Comparison of ENCODE assay signal across 1 cellular context in genomic region chr20:34363062-34364012, GRCh38.
TF ChIP-seq lines count a peak whose summit lies in the region.

ITCH (plus strand) TSS chr20:34363273; CDS start chr20:34393812, 30,539 bp downstream.

TF ChIP-seq in HepG2, 621 proteins besides CTCF, POLR2A, EP300 and RAD21 (continued from another document and continues in another):
- TF ChIP-seq TARDBP (CRISPR knock-in tag; IDR thresholded peaks at IDR 0.05), result peak; percentile 33; the same call in 1 of the 2 replicates
- no peak for TF ChIP-seq HMGA1 (CRISPR knock-in tag; conservative IDR thresholded peaks at IDR 0.05)
- TF ChIP-seq TEAD3 (CRISPR knock-in tag; optimal IDR thresholded peaks at IDR 0.05; ENCODE audit: borderline replicate concordance), result peak; percentile 77
- TF ChIP-seq, protein P1, sequence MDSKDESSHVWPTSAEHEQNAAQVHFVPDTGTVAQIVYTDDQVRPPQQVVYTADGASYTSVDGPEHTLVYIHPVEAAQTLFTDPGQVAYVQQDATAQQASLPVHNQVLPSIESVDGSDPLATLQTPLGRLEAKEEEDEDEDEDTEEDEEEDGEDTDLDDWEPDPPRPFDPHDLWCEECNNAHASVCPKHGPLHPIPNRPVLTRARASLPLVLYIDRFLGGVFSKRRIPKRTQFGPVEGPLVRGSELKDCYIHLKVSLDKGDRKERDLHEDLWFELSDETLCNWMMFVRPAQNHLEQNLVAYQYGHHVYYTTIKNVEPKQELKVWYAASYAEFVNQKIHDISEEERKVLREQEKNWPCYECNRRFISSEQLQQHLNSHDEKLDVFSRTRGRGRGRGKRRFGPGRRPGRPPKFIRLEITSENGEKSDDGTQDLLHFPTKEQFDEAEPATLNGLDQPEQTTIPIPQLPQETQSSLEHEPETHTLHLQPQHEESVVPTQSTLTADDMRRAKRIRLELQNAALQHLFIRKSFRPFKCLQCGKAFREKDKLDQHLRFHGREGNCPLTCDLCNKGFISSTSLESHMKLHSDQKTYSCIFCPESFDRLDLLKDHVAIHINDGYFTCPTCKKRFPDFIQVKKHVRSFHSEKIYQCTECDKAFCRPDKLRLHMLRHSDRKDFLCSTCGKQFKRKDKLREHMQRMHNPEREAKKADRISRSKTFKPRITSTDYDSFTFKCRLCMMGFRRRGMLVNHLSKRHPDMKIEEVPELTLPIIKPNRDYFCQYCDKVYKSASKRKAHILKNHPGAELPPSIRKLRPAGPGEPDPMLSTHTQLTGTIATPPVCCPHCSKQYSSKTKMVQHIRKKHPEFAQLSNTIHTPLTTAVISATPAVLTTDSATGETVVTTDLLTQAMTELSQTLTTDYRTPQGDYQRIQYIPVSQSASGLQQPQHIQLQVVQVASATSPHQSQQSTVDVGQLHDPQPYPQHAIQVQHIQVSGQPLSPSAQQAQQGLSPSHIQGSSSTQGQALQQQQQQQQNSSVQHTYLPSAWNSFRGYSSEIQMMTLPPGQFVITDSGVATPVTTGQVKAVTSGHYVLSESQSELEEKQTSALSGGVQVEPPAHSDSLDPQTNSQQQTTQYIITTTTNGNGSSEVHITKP (CRISPR knock-in tag; IDR thresholded peaks at IDR 0.05; ENCODE audit: low read depth), result peak; percentile 62; the same call in 1 of the 2 replicates
- TF ChIP-seq STAG1 (CRISPR knock-in tag; IDR thresholded peaks at IDR 0.05), result peak; percentile 21
- TF ChIP-seq, protein P2, sequence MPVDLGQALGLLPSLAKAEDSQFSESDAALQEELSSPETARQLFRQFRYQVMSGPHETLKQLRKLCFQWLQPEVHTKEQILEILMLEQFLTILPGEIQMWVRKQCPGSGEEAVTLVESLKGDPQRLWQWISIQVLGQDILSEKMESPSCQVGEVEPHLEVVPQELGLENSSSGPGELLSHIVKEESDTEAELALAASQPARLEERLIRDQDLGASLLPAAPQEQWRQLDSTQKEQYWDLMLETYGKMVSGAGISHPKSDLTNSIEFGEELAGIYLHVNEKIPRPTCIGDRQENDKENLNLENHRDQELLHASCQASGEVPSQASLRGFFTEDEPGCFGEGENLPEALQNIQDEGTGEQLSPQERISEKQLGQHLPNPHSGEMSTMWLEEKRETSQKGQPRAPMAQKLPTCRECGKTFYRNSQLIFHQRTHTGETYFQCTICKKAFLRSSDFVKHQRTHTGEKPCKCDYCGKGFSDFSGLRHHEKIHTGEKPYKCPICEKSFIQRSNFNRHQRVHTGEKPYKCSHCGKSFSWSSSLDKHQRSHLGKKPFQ (CRISPR knock-in tag; IDR thresholded peaks at IDR 0.05; ENCODE audit: insufficient replicate concordance), result peak; percentile 87
- no peak for TF ChIP-seq MED8 (CRISPR knock-in tag; IDR thresholded peaks at IDR 0.05; ENCODE audit: insufficient replicate concordance)
- no peak for TF ChIP-seq ZNF343 (CRISPR knock-in tag; IDR thresholded peaks at IDR 0.05)
- 0 out of 2 replicates have a peak, but pooled peaks have one; percentile 15 for TF ChIP-seq NR2F6 (IDR thresholded peaks at IDR 0.05)
- TF ChIP-seq NR2F6 (CRISPR knock-in tag; IDR thresholded peaks at IDR 0.05), result no peak; the same call in 1 of the 2 replicates
- peak; percentile 71 for TF ChIP-seq FOXO1 (CRISPR knock-in tag; IDR thresholded peaks at IDR 0.05)
- 0 out of 2 replicates have a peak, but pooled peaks have one; percentile 10 for TF ChIP-seq KLF13 (CRISPR knock-in tag; IDR thresholded peaks at IDR 0.05)
- peak; percentile 61; the same call in 1 of the 2 replicates for TF ChIP-seq SP5 (CRISPR knock-in tag; IDR thresholded peaks at IDR 0.05; ENCODE audit: borderline replicate concordance, low read depth)
- TF ChIP-seq TP53 (CRISPR knock-in tag; conservative IDR thresholded peaks at IDR 0.05), result peak; percentile 84; the same call in 1 of the 2 replicates
- no peak for TF ChIP-seq ZIK1 (CRISPR knock-in tag; IDR thresholded peaks at IDR 0.05; ENCODE audit: borderline replicate concordance, low read depth)
- no peak for TF ChIP-seq TCF7 (IDR thresholded peaks at IDR 0.05; ENCODE audit: low read depth)
- TF ChIP-seq, protein P3, sequence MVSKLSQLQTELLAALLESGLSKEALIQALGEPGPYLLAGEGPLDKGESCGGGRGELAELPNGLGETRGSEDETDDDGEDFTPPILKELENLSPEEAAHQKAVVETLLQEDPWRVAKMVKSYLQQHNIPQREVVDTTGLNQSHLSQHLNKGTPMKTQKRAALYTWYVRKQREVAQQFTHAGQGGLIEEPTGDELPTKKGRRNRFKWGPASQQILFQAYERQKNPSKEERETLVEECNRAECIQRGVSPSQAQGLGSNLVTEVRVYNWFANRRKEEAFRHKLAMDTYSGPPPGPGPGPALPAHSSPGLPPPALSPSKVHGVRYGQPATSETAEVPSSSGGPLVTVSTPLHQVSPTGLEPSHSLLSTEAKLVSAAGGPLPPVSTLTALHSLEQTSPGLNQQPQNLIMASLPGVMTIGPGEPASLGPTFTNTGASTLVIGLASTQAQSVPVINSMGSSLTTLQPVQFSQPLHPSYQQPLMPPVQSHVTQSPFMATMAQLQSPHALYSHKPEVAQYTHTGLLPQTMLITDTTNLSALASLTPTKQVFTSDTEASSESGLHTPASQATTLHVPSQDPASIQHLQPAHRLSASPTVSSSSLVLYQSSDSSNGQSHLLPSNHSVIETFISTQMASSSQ (IDR thresholded peaks at IDR 0.05; ENCODE audit: low read depth), result no peak
- TF ChIP-seq, protein P3 (CRISPR knock-in tag; IDR thresholded peaks at IDR 0.05; ENCODE audit: borderline replicate concordance), result 0 out of 2 replicates have a peak, but pooled peaks have one; percentile 2
- 0 out of 2 replicates have a peak, but pooled peaks have one; percentile 16 for TF ChIP-seq ZNF451 (CRISPR knock-in tag; IDR thresholded peaks at IDR 0.05)
- peak; percentile 76 for TF ChIP-seq ZNF816 (CRISPR knock-in tag; IDR thresholded peaks at IDR 0.05; ENCODE audit: borderline replicate concordance)
- TF ChIP-seq, protein P4, sequence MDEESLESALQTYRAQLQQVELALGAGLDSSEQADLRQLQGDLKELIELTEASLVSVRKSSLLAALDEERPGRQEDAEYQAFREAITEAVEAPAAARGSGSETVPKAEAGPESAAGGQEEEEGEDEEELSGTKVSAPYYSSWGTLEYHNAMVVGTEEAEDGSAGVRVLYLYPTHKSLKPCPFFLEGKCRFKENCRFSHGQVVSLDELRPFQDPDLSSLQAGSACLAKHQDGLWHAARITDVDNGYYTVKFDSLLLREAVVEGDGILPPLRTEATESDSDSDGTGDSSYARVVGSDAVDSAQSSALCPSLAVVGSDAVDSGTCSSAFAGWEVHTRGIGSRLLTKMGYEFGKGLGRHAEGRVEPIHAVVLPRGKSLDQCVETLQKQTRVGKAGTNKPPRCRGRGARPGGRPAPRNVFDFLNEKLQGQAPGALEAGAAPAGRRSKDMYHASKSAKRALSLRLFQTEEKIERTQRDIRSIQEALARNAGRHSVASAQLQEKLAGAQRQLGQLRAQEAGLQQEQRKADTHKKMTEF (CRISPR knock-in tag; IDR thresholded peaks at IDR 0.05), result peak; percentile 78
- TF ChIP-seq KLF6 (CRISPR knock-in tag; IDR thresholded peaks at IDR 0.05), result peak; percentile 82; the same call in 1 of the 2 replicates
- TF ChIP-seq, protein P5, sequence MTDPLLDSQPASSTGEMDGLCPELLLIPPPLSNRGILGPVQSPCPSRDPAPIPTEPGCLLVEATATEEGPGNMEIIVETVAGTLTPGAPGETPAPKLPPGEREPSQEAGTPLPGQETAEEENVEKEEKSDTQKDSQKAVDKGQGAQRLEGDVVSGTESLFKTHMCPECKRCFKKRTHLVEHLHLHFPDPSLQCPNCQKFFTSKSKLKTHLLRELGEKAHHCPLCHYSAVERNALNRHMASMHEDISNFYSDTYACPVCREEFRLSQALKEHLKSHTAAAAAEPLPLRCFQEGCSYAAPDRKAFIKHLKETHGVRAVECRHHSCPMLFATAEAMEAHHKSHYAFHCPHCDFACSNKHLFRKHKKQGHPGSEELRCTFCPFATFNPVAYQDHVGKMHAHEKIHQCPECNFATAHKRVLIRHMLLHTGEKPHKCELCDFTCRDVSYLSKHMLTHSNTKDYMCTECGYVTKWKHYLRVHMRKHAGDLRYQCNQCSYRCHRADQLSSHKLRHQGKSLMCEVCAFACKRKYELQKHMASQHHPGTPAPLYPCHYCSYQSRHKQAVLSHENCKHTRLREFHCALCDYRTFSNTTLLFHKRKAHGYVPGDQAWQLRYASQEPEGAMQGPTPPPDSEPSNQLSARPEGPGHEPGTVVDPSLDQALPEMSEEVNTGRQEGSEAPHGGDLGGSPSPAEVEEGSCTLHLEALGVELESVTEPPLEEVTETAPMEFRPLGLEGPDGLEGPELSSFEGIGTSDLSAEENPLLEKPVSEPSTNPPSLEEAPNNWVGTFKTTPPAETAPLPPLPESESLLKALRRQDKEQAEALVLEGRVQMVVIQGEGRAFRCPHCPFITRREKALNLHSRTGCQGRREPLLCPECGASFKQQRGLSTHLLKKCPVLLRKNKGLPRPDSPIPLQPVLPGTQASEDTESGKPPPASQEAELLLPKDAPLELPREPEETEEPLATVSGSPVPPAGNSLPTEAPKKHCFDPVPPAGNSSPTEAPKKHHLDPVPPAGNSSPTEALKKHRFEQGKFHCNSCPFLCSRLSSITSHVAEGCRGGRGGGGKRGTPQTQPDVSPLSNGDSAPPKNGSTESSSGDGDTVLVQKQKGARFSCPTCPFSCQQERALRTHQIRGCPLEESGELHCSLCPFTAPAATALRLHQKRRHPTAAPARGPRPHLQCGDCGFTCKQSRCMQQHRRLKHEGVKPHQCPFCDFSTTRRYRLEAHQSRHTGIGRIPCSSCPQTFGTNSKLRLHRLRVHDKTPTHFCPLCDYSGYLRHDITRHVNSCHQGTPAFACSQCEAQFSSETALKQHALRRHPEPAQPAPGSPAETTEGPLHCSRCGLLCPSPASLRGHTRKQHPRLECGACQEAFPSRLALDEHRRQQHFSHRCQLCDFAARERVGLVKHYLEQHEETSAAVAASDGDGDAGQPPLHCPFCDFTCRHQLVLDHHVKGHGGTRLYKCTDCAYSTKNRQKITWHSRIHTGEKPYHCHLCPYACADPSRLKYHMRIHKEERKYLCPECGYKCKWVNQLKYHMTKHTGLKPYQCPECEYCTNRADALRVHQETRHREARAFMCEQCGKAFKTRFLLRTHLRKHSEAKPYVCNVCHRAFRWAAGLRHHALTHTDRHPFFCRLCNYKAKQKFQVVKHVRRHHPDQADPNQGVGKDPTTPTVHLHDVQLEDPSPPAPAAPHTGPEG (CRISPR knock-in tag; IDR thresholded peaks at IDR 0.05), result peak; percentile 66
- peak; percentile 97 for TF ChIP-seq ZFY (CRISPR knock-in tag; IDR thresholded peaks at IDR 0.05)
- TF ChIP-seq, protein P6, sequence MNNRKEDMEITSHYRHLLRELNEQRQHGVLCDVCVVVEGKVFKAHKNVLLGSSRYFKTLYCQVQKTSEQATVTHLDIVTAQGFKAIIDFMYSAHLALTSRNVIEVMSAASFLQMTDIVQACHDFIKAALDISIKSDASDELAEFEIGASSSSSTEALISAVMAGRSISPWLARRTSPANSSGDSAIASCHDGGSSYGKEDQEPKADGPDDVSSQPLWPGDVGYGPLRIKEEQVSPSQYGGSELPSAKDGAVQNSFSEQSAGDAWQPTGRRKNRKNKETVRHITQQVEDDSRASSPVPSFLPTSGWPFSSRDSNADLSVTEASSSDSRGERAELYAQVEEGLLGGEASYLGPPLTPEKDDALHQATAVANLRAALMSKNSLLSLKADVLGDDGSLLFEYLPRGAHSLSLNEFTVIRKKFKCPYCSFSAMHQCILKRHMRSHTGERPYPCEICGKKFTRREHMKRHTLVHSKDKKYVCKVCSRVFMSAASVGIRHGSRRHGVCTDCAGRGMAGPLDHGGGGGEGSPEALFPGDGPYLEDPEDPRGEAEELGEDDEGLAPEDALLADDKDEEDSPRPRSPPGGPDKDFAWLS (CRISPR knock-in tag; IDR thresholded peaks at IDR 0.05; ENCODE audit: borderline replicate concordance), result no peak
- peak; percentile 74 for TF ChIP-seq ZNF350 (CRISPR knock-in tag; IDR thresholded peaks at IDR 0.05; ENCODE audit: borderline replicate concordance, low read depth)
- peak; percentile 18; the same call in 1 of the 2 replicates for TF ChIP-seq FOSL1 (CRISPR knock-in tag; IDR thresholded peaks at IDR 0.05; ENCODE audit: borderline replicate concordance)
- TF ChIP-seq ZNF569 (CRISPR knock-in tag; IDR thresholded peaks at IDR 0.05; ENCODE audit: borderline replicate concordance), result peak; percentile 85; the same call in 1 of the 2 replicates
- peak; percentile 35; the same call in 1 of the 2 replicates for TF ChIP-seq SMYD3 (CRISPR knock-in tag; IDR thresholded peaks at IDR 0.05)
- no peak for TF ChIP-seq HDAC6 (IDR thresholded peaks at IDR 0.05; ENCODE audit: low read depth, low read length)
- peak; percentile 86; the same call in 1 of the 2 replicates for TF ChIP-seq ZNF878 (CRISPR knock-in tag; IDR thresholded peaks at IDR 0.05)
- TF ChIP-seq NFE2 (CRISPR knock-in tag; IDR thresholded peaks at IDR 0.05), result no peak
- no peak for TF ChIP-seq NONO (IDR thresholded peaks at IDR 0.05)
- TF ChIP-seq NONO (CRISPR knock-in tag; conservative IDR thresholded peaks at IDR 0.05), result 0 out of 2 replicates have a peak, but pooled peaks have one; percentile 58
- TF ChIP-seq ZNF326 (CRISPR knock-in tag; IDR thresholded peaks at IDR 0.05; ENCODE audit: borderline replicate concordance), result no peak
- TF ChIP-seq MED13 (CRISPR knock-in tag; IDR thresholded peaks at IDR 0.05), result peak; percentile 82
